Comparison of ENCODE assay signal across 9 cellular contexts in the genomic region with DNA sequence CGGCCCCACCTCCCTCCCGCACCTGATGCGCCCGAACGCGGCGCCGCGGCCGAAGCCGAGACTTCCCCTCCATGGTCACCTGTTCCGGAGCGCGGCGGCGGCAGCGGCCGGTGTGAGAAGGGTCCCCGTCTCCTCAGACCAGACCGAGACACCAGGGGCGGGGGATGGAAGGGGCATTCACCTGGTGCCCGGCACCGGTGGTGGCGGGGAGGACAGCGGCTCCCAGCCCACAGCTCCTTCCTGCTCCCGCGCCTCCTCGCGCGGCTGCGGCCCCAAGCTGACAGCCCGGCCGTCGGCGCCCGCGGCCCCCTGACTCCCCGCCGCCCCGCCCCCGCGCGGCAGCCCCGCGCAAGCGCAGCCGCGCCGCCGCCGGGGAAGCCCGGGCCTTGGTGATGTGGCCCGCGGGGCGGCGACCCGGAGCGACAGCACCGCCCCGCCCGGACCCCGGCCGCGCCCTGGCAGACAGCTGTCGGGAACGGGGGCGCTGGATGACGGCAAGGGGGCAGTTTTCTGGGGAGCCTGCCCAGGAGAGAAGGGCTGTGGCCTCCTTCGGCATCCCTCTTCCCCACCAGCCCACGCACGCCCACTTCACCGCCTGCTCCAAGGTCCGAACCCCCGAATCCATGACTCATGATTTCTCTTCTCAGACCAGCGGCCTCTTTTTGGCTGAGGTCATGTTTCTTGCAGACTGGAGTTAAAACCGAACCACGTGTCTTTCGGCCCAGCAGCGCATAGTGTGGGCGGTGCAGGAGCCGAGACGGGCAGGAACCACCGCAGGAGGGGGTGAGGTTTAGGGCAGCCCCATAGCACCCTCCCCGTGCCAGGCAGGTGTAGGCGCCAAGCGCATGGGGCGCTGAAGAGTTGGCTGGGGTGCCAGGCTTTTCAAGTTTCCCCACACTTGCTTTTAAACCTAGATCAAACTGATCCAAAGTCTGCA. TPM values are rescaled to one million over a fixed set of nuclear protein-coding genes. Genes with fewer than 3 reads are reported as not detected.
DNase-seq lines count a peak whose midpoint lies in the region; ATAC-seq, FAIRE-seq and TF ChIP-seq lines count a peak whose summit lies in the region.
"Had no signal": no experiment of that assay in that cellular context is flagged by ENCODE, and none has a peak within 500 bp of the region (broad histone marks: within the 10 kb centered on the region; RNA-seq: fewer than 3 reads in every experiment).

A gene with protein sequence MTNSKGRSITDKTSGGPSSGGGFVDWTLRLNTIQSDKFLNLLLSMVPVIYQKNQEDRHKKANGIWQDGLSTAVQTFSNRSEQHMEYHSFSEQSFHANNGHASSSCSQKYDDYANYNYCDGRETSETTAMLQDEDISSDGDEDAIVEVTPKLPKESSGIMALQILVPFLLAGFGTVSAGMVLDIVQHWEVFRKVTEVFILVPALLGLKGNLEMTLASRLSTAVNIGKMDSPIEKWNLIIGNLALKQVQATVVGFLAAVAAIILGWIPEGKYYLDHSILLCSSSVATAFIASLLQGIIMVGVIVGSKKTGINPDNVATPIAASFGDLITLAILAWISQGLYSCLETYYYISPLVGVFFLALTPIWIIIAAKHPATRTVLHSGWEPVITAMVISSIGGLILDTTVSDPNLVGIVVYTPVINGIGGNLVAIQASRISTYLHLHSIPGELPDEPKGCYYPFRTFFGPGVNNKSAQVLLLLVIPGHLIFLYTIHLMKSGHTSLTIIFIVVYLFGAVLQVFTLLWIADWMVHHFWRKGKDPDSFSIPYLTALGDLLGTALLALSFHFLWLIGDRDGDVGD (minus strand): TSS at position 282 of the 937 bp plus-strand sequence. CDS start 29,763 bp downstream, outside the sequence.

- WGBS in HepG2 (ENCODE audit: low lambda C conversion rate), result no CpG with 5 or more reads among the region's 87 CpGs

- DNase-seq in AG10803 (ENCODE audit: low read depth), result peak; percentile 89
- peak; percentile 89 for DNase-seq in NCI-H2196 treated with DMSO at 0.1 percent for 48 hours (lab: John Stamatoyannopoulos, UW; ENCODE audit: unreplicated experiment)
- peak; percentile 71 for DNase-seq in activated CD4-positive, alpha-beta T cell treated with anti-CD3 and anti-CD28 coated beads, Interleukin-2, amount 10 ng/mL, durations not matched to agents 7 days and 5 days
- DNase-seq in dermis blood vessel endothelial cell, result peak; percentile 78
- peak; percentile 79 for DNase-seq in HepG2 (ENCODE audit: low spot score)
- DNase-seq in stimulated activated CD4-positive, alpha-beta T cell treated with anti-CD3 and anti-CD28 coated beads, Interleukin-4, amount 100 ng/mL, for 1 hour, result peak; percentile 81

- CTCF ChIA-PET in activated CD4-positive, alpha-beta T cell treated with anti-CD3 and anti-CD28 coated beads, Interleukin-2, amount 10 ng/mL, durations not matched to agents 7 days and 5 days (lab: Charles Lee), result interaction anchor here (0.6 to 1.7 kb wide), 9 partner anchors 11 to 390 kb away, joined by 3 to 5 read pairs (median 3); no protein-coding TSS in a partner anchor
- CTCF ChIA-PET in HepG2 (lab: Yijun Ruan, JAX; ENCODE audit: low intra/inter-chr PET ratio, low total read pairs), result no interaction called here

- POLR2A ChIA-PET in activated CD4-positive, alpha-beta T cell treated with anti-CD3 and anti-CD28 coated beads, Interleukin-2, amount 10 ng/mL, durations not matched to agents 7 days and 5 days (lab: Charles Lee), result no interaction called here
- POLR2A ChIA-PET in HepG2 (lab: Yijun Ruan, JAX), result interaction anchor here (1.0 to 2.2 kb wide), 7 partner anchors 9 to 671 kb away, joined by 3 to 6 read pairs (median 4); partner anchors contain the start of gene WASHC4

- H3K36me3 Mint-ChIP-seq in activated CD4-positive, alpha-beta T cell treated with anti-CD3 and anti-CD28 coated beads, Interleukin-2, amount 10 ng/mL, durations not matched to agents 7 days and 5 days (ENCODE audit: low read depth), result no peaks in the 10 kb centered on the region

- H3K36me3 ChIP-seq in HepG2 (replicated peaks in 1 of 2; ENCODE audit: control insufficient read depth in 1 of 2, insufficient read depth in 2 of 2, low read length in 2 of 2), result no peaks in the 10 kb centered on the region

- peak within 1 kb of the TSS; percentile 65 for H3K27ac ChIP-seq in HepG2 (ENCODE audit: extremely low read length, insufficient read depth, low read length)

- TSS peak; percentile 92 for BruUV-seq in HepG2 (replicated peaks; lab: Mats Ljungman, UMichigan)

- H3K9me3 Mint-ChIP-seq in activated CD4-positive, alpha-beta T cell treated with anti-CD3 and anti-CD28 coated beads, Interleukin-2, amount 10 ng/mL, durations not matched to agents 7 days and 5 days, result no peaks in the 10 kb centered on the region

- H3K27me3 Mint-ChIP-seq in activated CD4-positive, alpha-beta T cell treated with anti-CD3 and anti-CD28 coated beads, Interleukin-2, amount 10 ng/mL, durations not matched to agents 7 days and 5 days, result peaks cover 62% of the 10 kb centered on the region

- TF ChIP-seq CTCF in AG10803 (conservative IDR thresholded peaks at IDR 0.05; ENCODE audit: low read length) (no peak), HepG2 (CRISPR knock-in tag; IDR thresholded peaks at IDR 0.05) (peak; percentile 22; the same call in 1 of the 2 replicates)

- TF ChIP-seq EP300 in HepG2 (IDR thresholded peaks at IDR 0.05; ENCODE audit: low read depth in 2 of 2, low read length in 2 of 2), result no peak
- no peak for TF ChIP-seq EP300 in HepG2 (CRISPR knock-in tag; IDR thresholded peaks at IDR 0.05; ENCODE audit: borderline replicate concordance)

- peak within 1 kb of the TSS; percentile 22 for H2AFZ ChIP-seq in HepG2 (ENCODE audit: low read length)

- FAIRE-seq in HepG2 (lab: Jason Lieb, UNC), result no peak
- FAIRE-seq: colon had no signal

- H3K4me3 ChIP-seq in AG10803 (ENCODE audit: low read length) (peak within 1 kb of the TSS; percentile 90), HepG2 (replicated peaks in 1 of 3; ENCODE audit: insufficient read depth in 1 of 3, low read depth in 2 of 3, low read length in 3 of 3) (peak within 1 kb of the TSS; percentile 69 to 87 (median 78))

- H3K27me3 ChIP-seq in HepG2 (ENCODE audit: control insufficient read depth in 1 of 2, insufficient read depth in 2 of 2, low read length in 2 of 2), result no peaks in the 10 kb centered on the region; a peak in 3 of 5 replicates

- no peaks in the 10 kb centered on the region for H3K79me2 ChIP-seq in HepG2 (ENCODE audit: insufficient read depth, low read length)

- peak; percentile 56 to 69; a peak in 3 of 4 replicates for TF ChIP-seq POLR2A in HepG2 (IDR thresholded peaks at IDR 0.05; ENCODE audit: insufficient read depth in 1 of 2, low read depth in 2 of 2, low read length in 2 of 2)

- H3K4me2 ChIP-seq in HepG2 (ENCODE audit: low read depth, low read length), result peak within 1 kb of the TSS; percentile 94

- peaks cover 22% of the 10 kb centered on the region for H3K4me1 Mint-ChIP-seq in activated CD4-positive, alpha-beta T cell treated with anti-CD3 and anti-CD28 coated beads, Interleukin-2, amount 10 ng/mL, durations not matched to agents 7 days and 5 days

- intact Hi-C loops in HepG2 (cut with micrococcal nuclease; ENCODE audit: unreplicated experiment), result loop anchor here (5.0 kb wide), 1 partner anchor 61 kb away; no protein-coding TSS in a partner anchor

- H4K20me1 ChIP-seq in HepG2 (ENCODE audit: insufficient read depth, low read length), result no peaks in the 10 kb centered on the region

- peak; percentile 78 for ATAC-seq in GM18867 (IDR thresholded peaks at IDR 0.05; ENCODE audit: unreplicated experiment)
- peak; percentile 56 for ATAC-seq in HG03097 (IDR thresholded peaks at IDR 0.05; ENCODE audit: low FRiP score, unreplicated experiment)
- ATAC-seq in HepG2, result peak; percentile 82

- peak within 1 kb of the TSS; percentile 81 for H3K9ac ChIP-seq in HepG2 (ENCODE audit: insufficient read depth, low read depth, low read length)

- peaks cover 31% of the 10 kb centered on the region for H3K4me1 ChIP-seq in HepG2 (ENCODE audit: insufficient read depth, low read length)

- H3K9me3 ChIP-seq in HepG2 (ENCODE audit: low read length), result no peaks in the 10 kb centered on the region

- in situ Hi-C loops in HepG2 (cut with HindIII; ENCODE audit: extremely low pct_ligation_motif_present, low pct_unique_long_range_greater_than_20kb), result no loop called here

- H3K27ac Mint-ChIP-seq in activated CD4-positive, alpha-beta T cell treated with anti-CD3 and anti-CD28 coated beads, Interleukin-2, amount 10 ng/mL, durations not matched to agents 7 days and 5 days, result peak within 1 kb of the TSS; percentile 85

- TF ChIP-seq RAD21 in HepG2 (CRISPR knock-in tag; IDR thresholded peaks at IDR 0.05), result no peak

- peak within 1 kb of the TSS; percentile 85 for H3K4me3 Mint-ChIP-seq in activated CD4-positive, alpha-beta T cell treated with anti-CD3 and anti-CD28 coated beads, Interleukin-2, amount 10 ng/mL, durations not matched to agents 7 days and 5 days

TF ChIP-seq in HepG2, 621 proteins besides CTCF, POLR2A, EP300 and RAD21 (continues in another document):
- peak; percentile 83; the same call in 1 of the 2 replicates for TF ChIP-seq HNRNPL (IDR thresholded peaks at IDR 0.05; ENCODE audit: low read depth, low read length)

RNA-seq across cellular contexts. Expression of the gene that starts here (rescaled TPM):
- total RNA-seq in activated CD4-positive, alpha-beta T cell treated with anti-CD3 and anti-CD28 coated beads, Interleukin-2, amount 10 ng/mL, durations not matched to agents 7 days and 5 days, result 1 to 10 TPM; 2.1 to 2.4 TPM
- total RNA-seq in dermis blood vessel endothelial cell (6.7 and 19.4 TPM in 2 replicates), HepG2 (2016; rRNA removed; fragmentation: Illumina TruSeq; extraction: Trizol) (12.8 and 14.7 TPM in 2 replicates)
- total RNA-seq in HepG2 (2016; cell fraction: cytosol; rRNA removed; fragmentation: Illumina TruSeq; extraction: Trizol; ENCODE audit: low read depth), result 31.7 and 33.7 TPM in 2 replicates
- total RNA-seq in HepG2 (2016; cell fraction: insoluble cytoplasmic fraction; rRNA removed; fragmentation: Illumina TruSeq; extraction: Trizol), result 11.6 and 15.0 TPM in 2 replicates
- total RNA-seq in HepG2 (2016; cell fraction: membrane; rRNA removed; fragmentation: Illumina TruSeq; extraction: Trizol), result 17.1 and 21.1 TPM in 2 replicates
- total RNA-seq in HepG2 (2016; cell fraction: nucleus; rRNA removed; fragmentation: Illumina TruSeq; extraction: Trizol), result 16.4 and 18.7 TPM in 2 replicates
- polyA plus RNA-seq in HepG2 (2011; rRNA removed), result 1.8 and 2.3 TPM in 2 replicates
- 1.1 and 1.8 TPM in 2 replicates for polyA plus RNA-seq in HepG2 (2011; cell fraction: cytosol; rRNA removed)
- polyA plus RNA-seq in HepG2 (2011; cell fraction: nucleus; rRNA removed), result 0.87 and 1.7 TPM in 2 replicates
- polyA plus RNA-seq in HepG2 (2012), result 2.7 and 3.3 TPM in 2 replicates
- 1.3 and 2.5 TPM in 2 replicates for polyA plus RNA-seq in HepG2 (2016; cell fraction: cytosol; fragmentation: Illumina TruSeq; extraction: Trizol; ENCODE audit: low read depth)
- polyA plus RNA-seq in HepG2 (2016; cell fraction: insoluble cytoplasmic fraction; fragmentation: Illumina TruSeq; extraction: Trizol; ENCODE audit: low read depth), result 4.1 and 5.4 TPM in 2 replicates
- 3.6 and 4.1 TPM in 2 replicates for polyA plus RNA-seq in HepG2 (2016; cell fraction: membrane; fragmentation: Illumina TruSeq; extraction: Trizol; ENCODE audit: low read depth)
- 7.4 and 9.8 TPM in 2 replicates for polyA plus RNA-seq in HepG2 (2016; cell fraction: nucleus; fragmentation: Illumina TruSeq; extraction: Trizol; ENCODE audit: insufficient read depth, low read depth)
- 4.2 and 6.5 TPM in 2 replicates for polyA minus RNA-seq in HepG2 (2011; rRNA and poly(A)+ RNA removed; ENCODE audit: low replicate concordance)
- polyA minus RNA-seq in HepG2 (2011; cell fraction: cytosol; rRNA and poly(A)+ RNA removed), result 4.3 and 4.8 TPM in 2 replicates
- polyA minus RNA-seq in HepG2 (2011; cell fraction: nucleus; rRNA and poly(A)+ RNA removed), result 8.4 and 10.4 TPM in 2 replicates

Comparison
In these comparisons a context has a peak if more than half of its experiments do, and no peak if none do; other contexts are left out.
1. Peak in every context shown above with its lines: DNase-seq, ATAC-seq, H3K4me3 ChIP-seq and H3K27ac ChIP-seq.